11 cellular contexts compared by ENCODE assay signal in genomic region chr20:47950103-47950502, GRCh38.
DNase-seq lines count a peak whose midpoint lies in the region; ATAC-seq and TF ChIP-seq lines count a peak whose summit lies in the region.
"Had no signal": no experiment of that assay in that cellular context is flagged by ENCODE, and none has a peak within 500 bp of the region (broad histone marks: within the 10 kb centered on the region; RNA-seq: fewer than 3 reads in every experiment).

No MANE protein-coding gene starts in this region.

- intact Hi-C loops in esophagus squamous epithelium (cut with DNase I): no loop called here

- no peaks in the 10 kb centered on the region for H3K36me3 ChIP-seq in BE2C
- no peaks in the 10 kb centered on the region for H3K36me3 ChIP-seq in esophagus squamous epithelium
- H3K36me3 ChIP-seq: upper lobe of left lung had no signal

- peaks cover 7% of the 10 kb centered on the region for H3K4me1 ChIP-seq in BE2C
- H3K4me1 ChIP-seq in esophagus squamous epithelium: peaks cover 0 to 23% (median 0%) of the 10 kb centered on the region in 3 donors
- H3K4me1 ChIP-seq: upper lobe of left lung had no signal

- no peaks in the 10 kb centered on the region for H3K36me3 Mint-ChIP-seq in WTC11
- H3K36me3 Mint-ChIP-seq: activated naive CD8-positive, alpha-beta T cell treated with anti-CD3 and anti-CD28 coated beads for 36 hours; naive B cell had no signal

- H3K4me3 ChIP-seq in BE2C (ENCODE audit: low read depth, low read length): no peak overlapping the region
- H3K4me3 ChIP-seq in esophagus squamous epithelium: no peak overlapping the region
- H3K4me3 ChIP-seq: upper lobe of left lung had no signal

- H3K27me3 Mint-ChIP-seq in WTC11 (ENCODE audit: low read depth): no peaks in the 10 kb centered on the region

- H3K27ac Mint-ChIP-seq in WTC11: peak overlapping the region; percentile 58; the same call in 1 of the 2 replicates
- H3K27ac Mint-ChIP-seq: activated naive CD8-positive, alpha-beta T cell treated with anti-CD3 and anti-CD28 coated beads for 36 hours had no signal

- no peaks in the 10 kb centered on the region for H3K9me3 ChIP-seq in BE2C
- no peaks in the 10 kb centered on the region for H3K9me3 ChIP-seq in esophagus squamous epithelium
- H3K9me3 ChIP-seq: upper lobe of left lung had no signal

- POLR2A ChIA-PET in WTC11 (lab: Charles Lee): no interaction called here

- H3K27ac ChIP-seq in esophagus squamous epithelium: no peak overlapping the region
- H3K27ac ChIP-seq: upper lobe of left lung had no signal

- peaks cover 14% of the 10 kb centered on the region for H3K4me1 Mint-ChIP-seq in WTC11
- H3K4me1 Mint-ChIP-seq: activated naive CD8-positive, alpha-beta T cell treated with anti-CD3 and anti-CD28 coated beads for 36 hours had no signal

- TF ChIP-seq CTCF in BE2C (IDR thresholded peaks at IDR 0.05; ENCODE audit: low read depth, low read length) (no peak), WTC11 (IDR thresholded peaks at IDR 0.05) (no peak), esophagus squamous epithelium (IDR thresholded peaks at IDR 0.05) (no peak)

- no peak overlapping the region for H3K4me3 Mint-ChIP-seq in WTC11
- H3K4me3 Mint-ChIP-seq: activated naive CD8-positive, alpha-beta T cell treated with anti-CD3 and anti-CD28 coated beads for 36 hours; naive B cell had no signal

- H3K27me3 ChIP-seq in BE2C (no peaks in the 10 kb centered on the region), esophagus squamous epithelium (peaks cover 0 to 17% (median 0%) of the 10 kb centered on the region in 4 donors)
- H3K27me3 ChIP-seq: upper lobe of left lung had no signal

- CTCF ChIA-PET in WTC11 (lab: Charles Lee): interaction anchor here (1.1 to 1.8 kb wide), 4 partner anchors 95 to 670 kb away, joined by 3 to 6 read pairs (median 4); no protein-coding TSS in a partner anchor

- DNase-seq in BE2C (peak; percentile 70), HT-29 (ENCODE audit: low spot score) (peak; percentile 86), WTC11 (ENCODE audit: low spot score) (no peak), iris pigment epithelial cell (ENCODE audit: low read depth) (peak; percentile 46), AML-193 (lab: John Stamatoyannopoulos, UW) (no peak), esophagus squamous epithelium (lab: John Stamatoyannopoulos, UW) (no peak)
- DNase-seq: activated naive CD8-positive, alpha-beta T cell treated with anti-CD3 and anti-CD28 coated beads for 36 hours; naive B cell; upper lobe of left lung had no signal

- TF ChIP-seq POLR2A in esophagus squamous epithelium (IDR thresholded peaks at IDR 0.05): no peak

- ATAC-seq in WTC11: peak; percentile 46
- no peak for ATAC-seq in HG03097 (IDR thresholded peaks at IDR 0.05; ENCODE audit: low FRiP score, unreplicated experiment)
- ATAC-seq in HG03342 (IDR thresholded peaks at IDR 0.05; ENCODE audit: unreplicated experiment): no peak

- 45 to 48% methylated on average over 4 of the region's 4 CpGs for WGBS in esophagus squamous epithelium, 2 donors

- H3K9me3 Mint-ChIP-seq in WTC11: peaks cover 3% of the 10 kb centered on the region; the same call in 1 of the 2 replicates
- H3K9me3 Mint-ChIP-seq: activated naive CD8-positive, alpha-beta T cell treated with anti-CD3 and anti-CD28 coated beads for 36 hours had no signal

TF ChIP-seq in WTC11, 78 proteins besides CTCF, POLR2A, EP300 and RAD21:
- no peak for TF ChIP-seq ERG (CRISPR knock-in tag; IDR thresholded peaks at IDR 0.05)
- no peak for TF ChIP-seq CREM (CRISPR knock-in tag; IDR thresholded peaks at IDR 0.05)
- TF ChIP-seq ZNF232 (CRISPR knock-in tag; IDR thresholded peaks at IDR 0.05): no peak
TF ChIP-seq in WTC11: peak in this region for 0.

Comparison
In these comparisons a context has a peak if more than half of its experiments do, and no peak if none do; other contexts are left out.
1. DNase-seq: peak in BE2C (single experiment), HT-29 (single experiment) and iris pigment epithelial cell (single experiment); none in WTC11 (single experiment), AML-193 (0 of 2) and esophagus squamous epithelium (single experiment).